2 cellular contexts compared by ENCODE assay signal in the genomic region with DNA sequence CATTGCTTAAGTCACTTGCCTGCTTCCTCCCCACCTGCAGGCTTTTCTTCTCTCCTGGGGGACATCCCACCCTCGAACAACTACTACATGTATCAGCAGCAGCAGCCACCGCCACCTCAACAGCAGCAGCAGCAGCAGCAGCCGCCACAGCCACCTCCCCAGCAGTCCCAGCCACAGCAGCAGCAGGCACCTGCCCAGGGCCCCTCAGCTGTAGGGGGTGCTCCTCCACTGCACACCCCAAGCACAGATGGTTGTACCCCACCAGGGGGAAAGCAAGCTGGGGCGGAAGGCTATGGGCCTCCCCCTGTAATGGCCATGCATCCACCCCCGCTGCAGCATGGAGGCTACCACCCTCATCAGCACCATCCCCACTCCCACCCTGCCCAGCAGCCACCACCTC.
TF ChIP-seq lines count a peak whose summit lies in the region.

No MANE protein-coding gene starts in this region.

TF ChIP-seq in IMR-90, 13 proteins besides CTCF, POLR2A, EP300 and RAD21:
- TF ChIP-seq SMC3 (IDR thresholded peaks at IDR 0.05; ENCODE audit: low read depth, low read length): no peak
- no peak for TF ChIP-seq MAFK (IDR thresholded peaks at IDR 0.05; ENCODE audit: low read depth, low read length)
- no peak for TF ChIP-seq CHD1 (IDR thresholded peaks at IDR 0.05; ENCODE audit: low read depth, low read length)
- no peak for TF ChIP-seq FOS (IDR thresholded peaks at IDR 0.05; ENCODE audit: low read depth, low read length)
- TF ChIP-seq, protein P1, sequence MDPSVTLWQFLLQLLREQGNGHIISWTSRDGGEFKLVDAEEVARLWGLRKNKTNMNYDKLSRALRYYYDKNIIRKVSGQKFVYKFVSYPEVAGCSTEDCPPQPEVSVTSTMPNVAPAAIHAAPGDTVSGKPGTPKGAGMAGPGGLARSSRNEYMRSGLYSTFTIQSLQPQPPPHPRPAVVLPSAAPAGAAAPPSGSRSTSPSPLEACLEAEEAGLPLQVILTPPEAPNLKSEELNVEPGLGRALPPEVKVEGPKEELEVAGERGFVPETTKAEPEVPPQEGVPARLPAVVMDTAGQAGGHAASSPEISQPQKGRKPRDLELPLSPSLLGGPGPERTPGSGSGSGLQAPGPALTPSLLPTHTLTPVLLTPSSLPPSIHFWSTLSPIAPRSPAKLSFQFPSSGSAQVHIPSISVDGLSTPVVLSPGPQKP (IDR thresholded peaks at IDR 0.05; ENCODE audit: borderline replicate concordance, low read depth, low read length): no peak
- TF ChIP-seq BHLHE40 (IDR thresholded peaks at IDR 0.05; ENCODE audit: low read depth, low read length): no peak
- TF ChIP-seq USF2 (IDR thresholded peaks at IDR 0.05; ENCODE audit: low read depth, low read length): no peak

TF ChIP-seq in endothelial cell of umbilical vein, 7 proteins besides CTCF, POLR2A, EP300 and RAD21:
- TF ChIP-seq, protein P2, sequence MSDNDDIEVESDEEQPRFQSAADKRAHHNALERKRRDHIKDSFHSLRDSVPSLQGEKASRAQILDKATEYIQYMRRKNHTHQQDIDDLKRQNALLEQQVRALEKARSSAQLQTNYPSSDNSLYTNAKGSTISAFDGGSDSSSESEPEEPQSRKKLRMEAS (IDR thresholded peaks at IDR 0.05; ENCODE audit: insufficient read depth, insufficient read length): no peak
- TF ChIP-seq FOS (IDR thresholded peaks at IDR 0.05; ENCODE audit: borderline replicate concordance, insufficient read depth, low read length) (no peak), GATA2 (IDR thresholded peaks at IDR 0.05; ENCODE audit: insufficient read depth, insufficient read length, low read depth, low read length) (no peak), POLR2AphosphoS5 (IDR thresholded peaks at IDR 0.05; ENCODE audit: insufficient read depth, low read depth, low read length) (no peak), EZH2 (IDR thresholded peaks at IDR 0.05; ENCODE audit: borderline replicate concordance, low read depth, low read length, severe bottlenecking) (no peak), MYC (IDR thresholded peaks at IDR 0.05; ENCODE audit: low read depth, low read length) (no peak), JUN (IDR thresholded peaks at IDR 0.05; ENCODE audit: borderline replicate concordance, insufficient read depth, insufficient read length, low read depth) (no peak)
TF ChIP-seq in endothelial cell of umbilical vein: peak in this region for 0.
